In the genomic region with DNA sequence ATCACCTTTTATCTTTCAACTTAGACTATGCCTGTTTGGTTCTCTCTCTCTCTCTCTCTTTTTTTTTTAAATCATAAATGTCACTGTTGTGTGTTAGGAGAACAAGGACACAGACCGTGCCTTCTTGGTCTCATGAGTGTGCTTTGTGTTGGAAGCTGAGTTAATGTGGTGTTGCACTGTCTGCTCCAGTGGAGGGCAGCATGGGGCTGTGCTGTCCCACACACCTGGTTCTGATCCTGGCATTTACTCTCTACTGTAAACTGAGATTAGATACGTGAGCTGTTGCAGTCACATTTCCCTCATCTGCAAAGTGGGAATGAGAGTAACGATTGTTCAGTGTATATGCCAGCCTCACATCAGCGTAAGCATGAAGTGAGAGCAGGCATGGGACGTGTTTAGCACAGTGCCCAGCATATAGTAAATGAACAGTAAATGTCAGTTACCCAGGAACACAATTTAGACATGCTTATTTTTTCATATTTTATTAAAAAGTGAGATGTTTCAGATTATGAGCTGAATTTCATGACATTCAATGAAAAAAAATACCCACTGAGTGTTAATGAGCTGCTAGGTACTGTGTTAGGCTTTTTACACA, we compare ENCODE assay signal across 8 cellular contexts.
A peak's percentile ranks its signal among the peaks of the same experiment; 100 is the strongest.
DNase-seq lines count a peak whose midpoint lies in the region; ATAC-seq, FAIRE-seq and TF ChIP-seq lines count a peak whose summit lies in the region.

No MANE protein-coding gene starts in this region.

- peak; percentile 86 for TF ChIP-seq RAD21 in SK-N-SH (IDR thresholded peaks at IDR 0.05; ENCODE audit: low read length)

- no peak overlapping the region for H2AFZ ChIP-seq in SK-N-SH (ENCODE audit: low read depth)

- CTCF ChIA-PET in SK-N-SH (lab: Yijun Ruan, JAX), result interaction anchor here (0.6 to 2.0 kb wide), 19 partner anchors 9 to 1133 kb away, joined by 3 to 7 read pairs (median 4); no protein-coding TSS in a partner anchor

- no peaks in the 10 kb centered on the region for H3K9me3 Mint-ChIP-seq in HFFc6

- H3K27ac ChIP-seq in SK-N-SH (ENCODE audit: low read depth in 2 of 2, low read length in 1 of 2), result no peak overlapping the region

- H3K36me3 Mint-ChIP-seq in HFFc6 (ENCODE audit: low read depth), result peaks cover 3% of the 10 kb centered on the region; the same call in 1 of the 2 replicates

- FAIRE-seq in urothelium cell line (lab: Jason Lieb, UNC), result no peak

- H3K4me3 Mint-ChIP-seq in HFFc6, result no peak overlapping the region

- H3K4me3 ChIP-seq in SK-N-SH (ENCODE audit: low read depth in 2 of 2, low read length in 1 of 2), result no peak overlapping the region

- H3K36me3 ChIP-seq in SK-N-SH (replicated peaks in 1 of 2; ENCODE audit: control insufficient read depth in 1 of 2, insufficient read depth in 2 of 2, low read length in 1 of 2), result no peaks in the 10 kb centered on the region

- no peak overlapping the region for H3K27ac Mint-ChIP-seq in HFFc6

- TF ChIP-seq CTCF in HFFc6 (IDR thresholded peaks at IDR 0.05), result peak; percentile 79
- TF ChIP-seq CTCF in SK-N-SH (IDR thresholded peaks at IDR 0.05), result peak; percentile 70

- no peaks in the 10 kb centered on the region for H4K20me1 ChIP-seq in SK-N-SH (ENCODE audit: insufficient read depth)

- no peaks in the 10 kb centered on the region for H3K9me2 ChIP-seq in SK-N-SH

- intact Hi-C loops in head of caudate nucleus (cut with DNase I), result no loop called here

- no peak for TF ChIP-seq EP300 in SK-N-SH (IDR thresholded peaks at IDR 0.05; ENCODE audit: borderline replicate concordance in 1 of 2, low read depth in 1 of 2, low read length in 1 of 2)

- POLR2A ChIA-PET in SK-N-SH (lab: Yijun Ruan, JAX), result no interaction called here

- H3K4me1 ChIP-seq in SK-N-SH (ENCODE audit: control insufficient read depth in 1 of 2, insufficient read depth in 2 of 2, low read depth in 1 of 2, low read length in 1 of 2), result no peaks in the 10 kb centered on the region

- H3F3A ChIP-seq in SK-N-SH (replicated peaks; ENCODE audit: insufficient read depth), result no peaks in the 10 kb centered on the region

- no peaks in the 10 kb centered on the region for H3K27me3 Mint-ChIP-seq in HFFc6 (ENCODE audit: insufficient read depth)

- H3K9me3 ChIP-seq in SK-N-SH, result no peaks in the 10 kb centered on the region

- no peak overlapping the region for H3K4me2 ChIP-seq in SK-N-SH

- H3K4me1 Mint-ChIP-seq in HFFc6 (ENCODE audit: low read depth), result peaks cover 18% of the 10 kb centered on the region

- no peaks in the 10 kb centered on the region for H3K27me3 ChIP-seq in SK-N-SH (ENCODE audit: insufficient read depth)

- H3K79me2 ChIP-seq in SK-N-SH (ENCODE audit: insufficient read depth), result no peaks in the 10 kb centered on the region

- H3K9ac ChIP-seq in SK-N-SH, result no peak overlapping the region

- WGBS in SK-N-SH (ENCODE audit: low lambda C conversion rate), result 81% methylated on average over 5 of the region's 5 CpGs

- DNase-seq in DMS53 treated with DMSO at 0.1 percent for 48 hours (lab: John Stamatoyannopoulos, UW; ENCODE audit: unreplicated experiment), result peak; percentile 65
- peak; percentile 36 for DNase-seq in HFFc6
- peak; percentile 36 for DNase-seq in SK-N-SH
- DNase-seq in head of caudate nucleus, result peak in 30 of 42 donors; percentile 6 to 53 (median 28)
- peak; percentile 19 for DNase-seq in urothelium cell line (ENCODE audit: low spot score)
- DNase-seq in GM19240 (ENCODE audit: insufficient read length, low spot score), result no peak
- DNase-seq in mesenteric fat pad (ENCODE audit: low spot score), result no peak

- ATAC-seq in HG03175 (IDR thresholded peaks at IDR 0.05; ENCODE audit: unreplicated experiment), result no peak

TF ChIP-seq in SK-N-SH, 30 proteins besides CTCF, POLR2A, EP300 and RAD21 (continues in another document):
- no peak for TF ChIP-seq TAF1 (IDR thresholded peaks at IDR 0.05; ENCODE audit: borderline replicate concordance, low read depth, low read length)
- TF ChIP-seq POLR2AphosphoS5 (IDR thresholded peaks at IDR 0.05; ENCODE audit: low read depth, low read length), result no peak
- TF ChIP-seq MXI1 (IDR thresholded peaks at IDR 0.05; ENCODE audit: low read depth, low read length), result no peak
- TF ChIP-seq, protein P1, sequence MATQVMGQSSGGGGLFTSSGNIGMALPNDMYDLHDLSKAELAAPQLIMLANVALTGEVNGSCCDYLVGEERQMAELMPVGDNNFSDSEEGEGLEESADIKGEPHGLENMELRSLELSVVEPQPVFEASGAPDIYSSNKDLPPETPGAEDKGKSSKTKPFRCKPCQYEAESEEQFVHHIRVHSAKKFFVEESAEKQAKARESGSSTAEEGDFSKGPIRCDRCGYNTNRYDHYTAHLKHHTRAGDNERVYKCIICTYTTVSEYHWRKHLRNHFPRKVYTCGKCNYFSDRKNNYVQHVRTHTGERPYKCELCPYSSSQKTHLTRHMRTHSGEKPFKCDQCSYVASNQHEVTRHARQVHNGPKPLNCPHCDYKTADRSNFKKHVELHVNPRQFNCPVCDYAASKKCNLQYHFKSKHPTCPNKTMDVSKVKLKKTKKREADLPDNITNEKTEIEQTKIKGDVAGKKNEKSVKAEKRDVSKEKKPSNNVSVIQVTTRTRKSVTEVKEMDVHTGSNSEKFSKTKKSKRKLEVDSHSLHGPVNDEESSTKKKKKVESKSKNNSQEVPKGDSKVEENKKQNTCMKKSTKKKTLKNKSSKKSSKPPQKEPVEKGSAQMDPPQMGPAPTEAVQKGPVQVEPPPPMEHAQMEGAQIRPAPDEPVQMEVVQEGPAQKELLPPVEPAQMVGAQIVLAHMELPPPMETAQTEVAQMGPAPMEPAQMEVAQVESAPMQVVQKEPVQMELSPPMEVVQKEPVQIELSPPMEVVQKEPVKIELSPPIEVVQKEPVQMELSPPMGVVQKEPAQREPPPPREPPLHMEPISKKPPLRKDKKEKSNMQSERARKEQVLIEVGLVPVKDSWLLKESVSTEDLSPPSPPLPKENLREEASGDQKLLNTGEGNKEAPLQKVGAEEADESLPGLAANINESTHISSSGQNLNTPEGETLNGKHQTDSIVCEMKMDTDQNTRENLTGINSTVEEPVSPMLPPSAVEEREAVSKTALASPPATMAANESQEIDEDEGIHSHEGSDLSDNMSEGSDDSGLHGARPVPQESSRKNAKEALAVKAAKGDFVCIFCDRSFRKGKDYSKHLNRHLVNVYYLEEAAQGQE (IDR thresholded peaks at IDR 0.05; ENCODE audit: low read depth, low read length), result peak; percentile 87
- no peak for TF ChIP-seq RXRA (IDR thresholded peaks at IDR 0.05; ENCODE audit: borderline replicate concordance, low read depth)
- no peak for TF ChIP-seq NRF1 (IDR thresholded peaks at IDR 0.05; ENCODE audit: low read depth, low read length)
- no peak for TF ChIP-seq RCOR1 (IDR thresholded peaks at IDR 0.05; ENCODE audit: low read length)
- TF ChIP-seq RFX5 (IDR thresholded peaks at IDR 0.05; ENCODE audit: low read length), result no peak
- TF ChIP-seq, protein P2, sequence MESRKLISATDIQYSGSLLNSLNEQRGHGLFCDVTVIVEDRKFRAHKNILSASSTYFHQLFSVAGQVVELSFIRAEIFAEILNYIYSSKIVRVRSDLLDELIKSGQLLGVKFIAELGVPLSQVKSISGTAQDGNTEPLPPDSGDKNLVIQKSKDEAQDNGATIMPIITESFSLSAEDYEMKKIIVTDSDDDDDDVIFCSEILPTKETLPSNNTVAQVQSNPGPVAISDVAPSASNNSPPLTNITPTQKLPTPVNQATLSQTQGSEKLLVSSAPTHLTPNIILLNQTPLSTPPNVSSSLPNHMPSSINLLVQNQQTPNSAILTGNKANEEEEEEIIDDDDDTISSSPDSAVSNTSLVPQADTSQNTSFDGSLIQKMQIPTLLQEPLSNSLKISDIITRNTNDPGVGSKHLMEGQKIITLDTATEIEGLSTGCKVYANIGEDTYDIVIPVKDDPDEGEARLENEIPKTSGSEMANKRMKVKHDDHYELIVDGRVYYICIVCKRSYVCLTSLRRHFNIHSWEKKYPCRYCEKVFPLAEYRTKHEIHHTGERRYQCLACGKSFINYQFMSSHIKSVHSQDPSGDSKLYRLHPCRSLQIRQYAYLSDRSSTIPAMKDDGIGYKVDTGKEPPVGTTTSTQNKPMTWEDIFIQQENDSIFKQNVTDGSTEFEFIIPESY (IDR thresholded peaks at IDR 0.05; ENCODE audit: borderline replicate concordance, low read depth), result no peak
- TF ChIP-seq, protein P3, sequence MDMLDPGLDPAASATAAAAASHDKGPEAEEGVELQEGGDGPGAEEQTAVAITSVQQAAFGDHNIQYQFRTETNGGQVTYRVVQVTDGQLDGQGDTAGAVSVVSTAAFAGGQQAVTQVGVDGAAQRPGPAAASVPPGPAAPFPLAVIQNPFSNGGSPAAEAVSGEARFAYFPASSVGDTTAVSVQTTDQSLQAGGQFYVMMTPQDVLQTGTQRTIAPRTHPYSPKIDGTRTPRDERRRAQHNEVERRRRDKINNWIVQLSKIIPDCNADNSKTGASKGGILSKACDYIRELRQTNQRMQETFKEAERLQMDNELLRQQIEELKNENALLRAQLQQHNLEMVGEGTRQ (IDR thresholded peaks at IDR 0.05; ENCODE audit: borderline replicate concordance, low read depth, low read length), result no peak
- no peak for TF ChIP-seq NFIC (IDR thresholded peaks at IDR 0.05; ENCODE audit: borderline replicate concordance)
- peak; percentile 8 for TF ChIP-seq CHD2 (IDR thresholded peaks at IDR 0.05; ENCODE audit: low read length, partially characterized antibody)
- 0 out of 2 replicates have a peak, but pooled peaks have one; percentile 15 for TF ChIP-seq GATA2 (CRISPR knock-in tag; IDR thresholded peaks at IDR 0.05)
- no peak for TF ChIP-seq YY1 (IDR thresholded peaks at IDR 0.05; ENCODE audit: low read depth)
- no peak for TF ChIP-seq FOSL2 (IDR thresholded peaks at IDR 0.05; ENCODE audit: borderline replicate concordance, low read depth)
- TF ChIP-seq SIN3A (IDR thresholded peaks at IDR 0.05; ENCODE audit: borderline replicate concordance, low read depth, low read length), result no peak
- no peak for TF ChIP-seq ELF1 (IDR thresholded peaks at IDR 0.05)
- no peak for TF ChIP-seq JUND (IDR thresholded peaks at IDR 0.05)
- TF ChIP-seq, protein P4, sequence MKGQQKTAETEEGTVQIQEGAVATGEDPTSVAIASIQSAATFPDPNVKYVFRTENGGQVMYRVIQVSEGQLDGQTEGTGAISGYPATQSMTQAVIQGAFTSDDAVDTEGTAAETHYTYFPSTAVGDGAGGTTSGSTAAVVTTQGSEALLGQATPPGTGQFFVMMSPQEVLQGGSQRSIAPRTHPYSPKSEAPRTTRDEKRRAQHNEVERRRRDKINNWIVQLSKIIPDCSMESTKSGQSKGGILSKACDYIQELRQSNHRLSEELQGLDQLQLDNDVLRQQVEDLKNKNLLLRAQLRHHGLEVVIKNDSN (IDR thresholded peaks at IDR 0.05; ENCODE audit: borderline replicate concordance, low read depth), result no peak
- no peak for TF ChIP-seq EZH2phosphoT487 (IDR thresholded peaks at IDR 0.05; ENCODE audit: borderline replicate concordance, low read depth)

Comparison
In these comparisons a context has a peak if more than half of its experiments do, and no peak if none do; other contexts are left out.
1. DNase-seq: peak in DMS53 treated with DMSO at 0.1 percent for 48 hours (single experiment), HFFc6 (single experiment), SK-N-SH (single experiment), head of caudate nucleus (30 of 42) and urothelium cell line (single experiment); none in GM19240 (single experiment) and mesenteric fat pad (single experiment).